Comparison of ENCODE assay signal across 8 cellular contexts in genomic region chr12:45728625-45729232, GRCh38. TPM values are rescaled to one million over a fixed set of nuclear protein-coding genes. Genes with fewer than 3 reads are reported as not detected.
DNase-seq lines count a peak whose midpoint lies in the region; ATAC-seq and TF ChIP-seq lines count a peak whose summit lies in the region.

No MANE protein-coding gene starts in this region.

- no TSS peak for BruUV-seq in OCI-LY7 (replicated peaks; lab: Mats Ljungman, UMichigan)

- H3K9me3 ChIP-seq in OCI-LY7 (ENCODE audit: low read length), result no peaks in the 10 kb centered on the region
- no peaks in the 10 kb centered on the region for H3K9me3 ChIP-seq in mucosa of rectum (ENCODE audit: control insufficient read depth in 2 of 2, low read length in 2 of 2)

- H3K4me2 ChIP-seq in OCI-LY7 (ENCODE audit: low read length), result peak overlapping the region; percentile 96

- H3K9ac ChIP-seq in mucosa of rectum (ENCODE audit: low read depth in 1 of 2, low read length in 2 of 2), result peak overlapping the region; percentile 94 to 97

- ATAC-seq in GM21576 (IDR thresholded peaks at IDR 0.05; ENCODE audit: unreplicated experiment), result peak; percentile 49

- intact Hi-C loops in OCI-LY7 (cut with micrococcal nuclease; ENCODE audit: unreplicated experiment), result loop anchor here (1.0 to 10.0 kb wide), 6 partner anchors 184 to 1489 kb away; partner anchors contain the start of genes ANO6, SLC38A1 and SLC38A2

- peaks cover 68% of the 10 kb centered on the region for H3K79me2 ChIP-seq in OCI-LY7 (ENCODE audit: insufficient read depth, low read depth, low read length)

- H3K4me3 ChIP-seq in OCI-LY7 (ENCODE audit: low read depth, low read length, poor library complexity, severe bottlenecking) (peak overlapping the region; percentile 98), epithelial cell of proximal tubule (ENCODE audit: low read depth, low read length) (peak overlapping the region; percentile 94), mucosa of rectum (ENCODE audit: low read length in 2 of 2) (peak overlapping the region; percentile 94 to 95)

- H3K4me1 Mint-ChIP-seq in IgD-negative memory B cell, result peaks cover 19 to 27% (median 25%) of the 10 kb centered on the region in 3 donors

- H4K20me1 ChIP-seq in OCI-LY7 (ENCODE audit: insufficient read depth, low read length), result peaks cover 14% of the 10 kb centered on the region; the same call in 1 of the 2 replicates

- H3K27me3 ChIP-seq in mucosa of rectum (ENCODE audit: control insufficient read depth in 2 of 2, insufficient read depth in 2 of 2, low read length in 2 of 2), result no peaks in the 10 kb centered on the region

- H3K27ac Mint-ChIP-seq in IgD-negative memory B cell, result peak overlapping the region; percentile 99

- peak; percentile 100 for DNase-seq in DMS53 treated with DMSO at 0.1 percent for 48 hours (lab: John Stamatoyannopoulos, UW; ENCODE audit: unreplicated experiment)
- DNase-seq in OCI-LY7 (ENCODE audit: low spot score), result peak; percentile 98
- peak; percentile 95 for DNase-seq in activated T-cell treated with anti-CD3 and anti-CD28 coated beads for 48 hours (ENCODE audit: low read depth)
- no peak for DNase-seq in epithelial cell of proximal tubule (ENCODE audit: low read depth)
- peak; percentile 91 to 95 for DNase-seq in stimulated activated CD8-positive, alpha-beta memory T cell treated with anti-CD3 and anti-CD28 coated beads, Interleukin-4, amount 100 ng/mL, for 4 hours (ENCODE audit: low read depth in 2 of 2, low spot score in 1 of 2)

- CTCF ChIA-PET in OCI-LY7 (lab: Charles Lee; ENCODE audit: unreplicated experiment), result interaction anchor here (0.6 kb wide), 1 partner anchor 492 kb away, joined by 4 read pairs; no protein-coding TSS in a partner anchor

- H3K9me2 ChIP-seq in OCI-LY7 (ENCODE audit: insufficient read depth, low read length), result no peaks in the 10 kb centered on the region

- POLR2A ChIA-PET in OCI-LY7 (lab: Charles Lee), result interaction anchor here (1.0 to 3.0 kb wide), 7 partner anchors 14 to 263 kb away, joined by 3 to 13 read pairs (median 3); partner anchors contain the start of gene SCAF11

- H3K27ac ChIP-seq in OCI-LY7 (ENCODE audit: low read depth, low read length, poor library complexity, severe bottlenecking) (peak overlapping the region; percentile 97), mucosa of rectum (ENCODE audit: low read depth in 2 of 2, low read length in 2 of 2) (peak overlapping the region; percentile 98 to 99)

- H2AFZ ChIP-seq in OCI-LY7 (ENCODE audit: low read length), result peak overlapping the region; percentile 74; the same call in 1 of the 2 replicates

- H3K4me3 Mint-ChIP-seq in IgD-negative memory B cell, result peak overlapping the region; percentile 87 to 100 (median 96)

- H3K9me3 Mint-ChIP-seq in IgD-negative memory B cell, result no peaks in the 10 kb centered on the region

- H3K36me3 ChIP-seq in OCI-LY7 (ENCODE audit: insufficient read depth, low read length) (peaks cover 17% of the 10 kb centered on the region), mucosa of rectum (ENCODE audit: control insufficient read depth in 2 of 2, insufficient read depth in 2 of 2, low read length in 2 of 2) (no peaks in the 10 kb centered on the region)

- H3K27me3 Mint-ChIP-seq in IgD-negative memory B cell, result no peaks in the 10 kb centered on the region

- H3K4me1 ChIP-seq in OCI-LY7 (ENCODE audit: insufficient read depth, low read length, poor library complexity, severe bottlenecking), result peaks cover 25% of the 10 kb centered on the region
- H3K4me1 ChIP-seq in mucosa of rectum (ENCODE audit: control insufficient read depth in 2 of 2, insufficient read depth in 2 of 2, low read length in 2 of 2), result peaks cover 10 to 37% of the 10 kb centered on the region in 2 donors

- TF ChIP-seq CTCF in OCI-LY7 (conservative IDR thresholded peaks at IDR 0.05; ENCODE audit: low read length), result peak; percentile 79
- peak; percentile 73 for TF ChIP-seq CTCF in epithelial cell of proximal tubule (conservative IDR thresholded peaks at IDR 0.05; ENCODE audit: low read depth, low read length)

- peaks cover 2% of the 10 kb centered on the region for H3K36me3 Mint-ChIP-seq in IgD-negative memory B cell

RNA-seq across cellular contexts. Expression of gene ARID2, which starts 0.8 kb away (rescaled TPM):
- polyA plus RNA-seq in IgD-negative memory B cell, result 6.2 TPM
- 30.1 and 30.5 TPM in 2 replicates for total RNA-seq in OCI-LY7 (2014; rRNA removed; shearing (Covaris generic))
- total RNA-seq in OCI-LY7 (2022), result 44.9 and 49.5 TPM in 2 replicates
- total RNA-seq in epithelial cell of proximal tubule, result 9.6 and 12.7 TPM in 2 replicates
